16 cellular contexts compared by ENCODE assay signal in the genomic region with DNA sequence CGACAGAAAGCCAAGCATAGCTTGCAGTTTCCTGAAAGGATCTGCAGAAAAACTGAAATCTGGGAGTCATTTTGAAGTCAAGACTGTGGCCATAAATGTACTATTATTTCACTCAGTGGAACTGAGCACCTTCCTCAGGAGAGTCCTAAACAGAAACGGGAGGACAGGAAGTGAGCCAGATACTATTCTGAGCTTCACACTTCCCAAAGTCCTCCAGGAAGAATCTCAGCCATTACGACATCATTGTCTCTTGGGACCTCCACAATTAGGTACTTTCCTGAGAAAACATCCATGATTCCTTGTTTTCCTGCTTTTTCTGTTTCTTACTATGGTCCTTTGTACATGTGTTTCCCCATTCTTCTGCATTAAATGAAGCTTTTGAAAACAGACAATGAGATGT.
DNase-seq lines count a peak whose midpoint lies in the region; ATAC-seq and TF ChIP-seq lines count a peak whose summit lies in the region.
"Had no signal": no experiment of that assay in that cellular context is flagged by ENCODE, and none has a peak within 500 bp of the region (broad histone marks: within the 10 kb centered on the region; RNA-seq: fewer than 3 reads in every experiment).

No MANE protein-coding gene starts in this region.

- peaks cover 17% of the 10 kb centered on the region for H3K4me1 ChIP-seq in ACC112 (ENCODE audit: control insufficient read depth, insufficient read depth, low read length, unreplicated experiment)
- H3K4me1 ChIP-seq in trophoblast cell (ENCODE audit: control insufficient read depth in 1 of 2, insufficient read depth in 2 of 2, low read length in 2 of 2) = peaks cover 4 to 7% of the 10 kb centered on the region in 2 experiments
- H3K4me1 ChIP-seq: Peyer's patch had no signal

- no peak overlapping the region for H2BK12ac ChIP-seq in trophoblast cell (ENCODE audit: low read length)

- H3K27me3 ChIP-seq in ACC112 (ENCODE audit: insufficient read depth, low read length) (no peaks in the 10 kb centered on the region), trophoblast cell (ENCODE audit: insufficient read depth, low read length) (no peaks in the 10 kb centered on the region)
- H3K27me3 ChIP-seq: Peyer's patch had no signal

- H3K4me3 Mint-ChIP-seq in activated T-cell treated with anti-CD3 and anti-CD28 coated beads, Interleukin-2, amount 50 U/mL, for 4 hours = no peak overlapping the region
- H3K4me3 Mint-ChIP-seq: CD4-positive, alpha-beta memory T cell; HFFc6 had no signal

- no peaks in the 10 kb centered on the region for H3K4me1 Mint-ChIP-seq in activated T-cell treated with anti-CD3 and anti-CD28 coated beads, Interleukin-2, amount 50 U/mL, for 4 hours (ENCODE audit: low read depth)
- H3K4me1 Mint-ChIP-seq: CD4-positive, alpha-beta memory T cell had no signal

- H2BK120ac ChIP-seq in trophoblast cell (ENCODE audit: insufficient read depth, low read length, poor library complexity) = no peak overlapping the region

- peaks cover 7% of the 10 kb centered on the region for H3K9me3 Mint-ChIP-seq in activated T-cell treated with anti-CD3 and anti-CD28 coated beads, Interleukin-2, amount 50 U/mL, for 4 hours
- H3K9me3 Mint-ChIP-seq: HFFc6 had no signal

- peak overlapping the region; percentile 68 for H4K91ac ChIP-seq in trophoblast cell (ENCODE audit: low read depth, low read length)

- H3K4me2 ChIP-seq in trophoblast cell (ENCODE audit: low read length) = no peak overlapping the region

- H3K4me3 ChIP-seq in ACC112 (ENCODE audit: low read depth, low read length) (no peak overlapping the region), fibroblast of mammary gland (ENCODE audit: control insufficient read depth, low read depth, low read length) (no peak overlapping the region), trophoblast cell (ENCODE audit: low read depth, low read length) (no peak overlapping the region)
- H3K4me3 ChIP-seq: Peyer's patch had no signal

- no peak overlapping the region for H3K23ac ChIP-seq in trophoblast cell (ENCODE audit: low read length)

- H3K36me3 Mint-ChIP-seq in activated T-cell treated with anti-CD3 and anti-CD28 coated beads, Interleukin-2, amount 50 U/mL, for 4 hours (ENCODE audit: insufficient read depth) = no peaks in the 10 kb centered on the region
- H3K36me3 Mint-ChIP-seq: CD4-positive, alpha-beta memory T cell had no signal

- DNase-seq in LHCN-M2 (ENCODE audit: low read depth) (peak; percentile 55), fibroblast of mammary gland (ENCODE audit: low read depth) (peak; percentile 81), trophoblast cell (no peak), GDM1 (lab: John Stamatoyannopoulos, UW) (no peak), T1000 (lab: John Stamatoyannopoulos, UW) (no peak)
- no peak for DNase-seq in activated T-cell treated with anti-CD3 and anti-CD28 coated beads, Interleukin-2, amount 50 U/mL, for 4 hours
- DNase-seq: CD4-positive, alpha-beta memory T cell; DND-41; GOT3; HFFc6; NCI-H1417; NCI-H2029; NCI-H2171 treated with DMSO at 0.1 percent for 48 hours; Peyer's patch; SHP77 treated with DMSO at 0.1 percent for 48 hours had no signal

- no peak overlapping the region for H3K14ac ChIP-seq in trophoblast cell (ENCODE audit: low read length)

- no peak overlapping the region for H2AK5ac ChIP-seq in trophoblast cell (ENCODE audit: low read length)

- TF ChIP-seq CTCF in fibroblast of mammary gland (conservative IDR thresholded peaks at IDR 0.05; ENCODE audit: control insufficient read depth, insufficient read depth, low read depth, low read length) = no peak

- H2BK5ac ChIP-seq in trophoblast cell (ENCODE audit: low read depth, low read length, poor library complexity) = no peak overlapping the region

- no peaks in the 10 kb centered on the region for H3K27me3 Mint-ChIP-seq in activated T-cell treated with anti-CD3 and anti-CD28 coated beads, Interleukin-2, amount 50 U/mL, for 4 hours (ENCODE audit: low read depth)

- no peak overlapping the region for H4K8ac ChIP-seq in trophoblast cell (ENCODE audit: low read depth, low read length)

- H3K36me3 ChIP-seq in ACC112 (ENCODE audit: insufficient read depth, low read length) (no peaks in the 10 kb centered on the region), trophoblast cell (ENCODE audit: control insufficient read depth in 1 of 2, insufficient read depth in 2 of 2, low read length in 2 of 2) (no peaks in the 10 kb centered on the region)
- H3K36me3 ChIP-seq: Peyer's patch had no signal

- H3K18ac ChIP-seq in trophoblast cell (ENCODE audit: low read length) = no peak overlapping the region

- no peak overlapping the region for H3K4ac ChIP-seq in trophoblast cell (ENCODE audit: low read depth, low read length)

- H3K9me3 ChIP-seq in trophoblast cell (ENCODE audit: insufficient read depth, low read depth, low read length) = no peaks in the 10 kb centered on the region
- H3K9me3 ChIP-seq: Peyer's patch had no signal

- no peak overlapping the region for H2AFZ ChIP-seq in ACC112 (ENCODE audit: low read length, unreplicated experiment)
- H2AFZ ChIP-seq in trophoblast cell (ENCODE audit: insufficient read depth, low read length, poor library complexity) = no peak overlapping the region

- ATAC-seq in activated T-cell treated with anti-CD3 and anti-CD28 coated beads, Interleukin-2, amount 50 U/mL, for 4 hours = no peak

- no CpG with 5 or more reads among the region's 3 CpGs for WGBS in trophoblast cell (ENCODE audit: extremely low coverage, insufficient coverage, insufficient read length)

- H3K27ac ChIP-seq in ACC112 (ENCODE audit: low read depth, low read length) (peak overlapping the region; percentile 45), trophoblast cell (ENCODE audit: low read depth, low read length) (no peak overlapping the region)
- H3K27ac ChIP-seq: Peyer's patch had no signal

- no peaks in the 10 kb centered on the region for H3K79me2 ChIP-seq in ACC112 (ENCODE audit: control insufficient read depth, insufficient read depth, low read length, unreplicated experiment)
- H3K79me2 ChIP-seq in trophoblast cell (ENCODE audit: control insufficient read depth, insufficient read depth, low read length, poor library complexity) = no peaks in the 10 kb centered on the region

- peaks cover 3% of the 10 kb centered on the region for H3K79me1 ChIP-seq in trophoblast cell (ENCODE audit: low read length)

- H4K12ac ChIP-seq in trophoblast cell (ENCODE audit: low read depth, low read length) = no peak overlapping the region

- no peak overlapping the region for H3K9ac ChIP-seq in trophoblast cell (ENCODE audit: low read length)

Comparison
In these comparisons a context has a peak if more than half of its experiments do, and no peak if none do; other contexts are left out.
1. DNase-seq: peak in LHCN-M2 (single experiment) and fibroblast of mammary gland (single experiment); none in trophoblast cell (0 of 2), GDM1 (single experiment), T1000 (single experiment) and activated T-cell treated with anti-CD3 and anti-CD28 coated beads, Interleukin-2, amount 50 U/mL, for 4 hours (single experiment).